14 cellular contexts compared by ENCODE assay signal in the genomic region with DNA sequence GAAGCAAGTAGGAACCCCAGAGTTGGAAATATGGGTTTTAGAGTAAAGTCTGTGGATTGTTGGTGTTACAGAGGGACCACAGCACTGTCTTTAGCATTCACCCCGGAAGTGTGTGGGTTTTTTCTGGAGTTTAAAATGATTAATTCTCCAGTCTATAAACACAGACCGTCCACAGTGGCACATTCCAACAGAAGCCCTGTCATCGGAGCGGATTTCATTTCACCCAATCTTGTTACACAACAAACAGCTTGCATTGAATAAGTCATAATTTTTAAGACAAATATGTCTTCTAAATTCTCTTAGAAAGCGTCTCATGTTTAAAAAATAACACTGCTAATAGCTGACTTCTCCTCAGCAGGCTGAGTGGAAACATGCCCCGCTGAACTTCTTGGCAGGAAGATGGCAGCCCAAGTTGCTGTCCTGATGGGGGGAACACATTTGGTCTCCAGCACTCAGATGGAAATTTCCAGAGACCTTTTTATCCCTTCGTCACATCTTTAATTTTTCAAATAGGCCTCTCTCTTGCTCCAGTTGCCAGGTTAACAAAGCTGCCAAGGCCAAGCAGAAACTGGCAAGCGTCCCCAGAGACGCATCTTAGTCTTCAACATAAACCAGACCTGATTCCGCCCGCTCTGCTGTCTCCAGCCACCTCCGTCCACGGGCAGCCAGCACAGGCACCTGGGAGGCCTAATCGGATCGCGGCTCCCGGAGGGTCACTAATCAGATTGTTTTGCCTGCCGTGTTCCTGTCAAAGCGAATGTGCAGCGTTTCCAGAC. TPM values are rescaled to one million over a fixed set of nuclear protein-coding genes. Genes with fewer than 3 reads are reported as not detected.
DNase-seq lines count a peak whose midpoint lies in the region; ATAC-seq and TF ChIP-seq lines count a peak whose summit lies in the region.
"Had no signal": no experiment of that assay in that cellular context is flagged by ENCODE, and none has a peak within 500 bp of the region (broad histone marks: within the 10 kb centered on the region; RNA-seq: fewer than 3 reads in every experiment).

No MANE protein-coding gene starts in this region.

- POLR2A ChIA-PET in IMR-90 (lab: Charles Lee; ENCODE audit: unreplicated experiment) = interaction anchor here (0.6 kb wide), 1 partner anchor 251 kb away, joined by 3 read pairs; no protein-coding TSS in a partner anchor

- H3K9me1 ChIP-seq in IMR-90 (ENCODE audit: insufficient read depth, low read length) = no peaks in the 10 kb centered on the region

- no peak overlapping the region for H2AFZ ChIP-seq in IMR-90 (replicated peaks; ENCODE audit: low read length, poor library complexity)

- peaks cover 48% of the 10 kb centered on the region for H3K27me3 ChIP-seq in IMR-90 (ENCODE audit: control insufficient read depth, insufficient read depth, low read length)
- H3K27me3 ChIP-seq: ovary had no signal

- H4K5ac ChIP-seq in IMR-90 (ENCODE audit: low read depth, low read length) = no peak overlapping the region

- H3K9ac ChIP-seq in IMR-90 (ENCODE audit: low read depth, low read length) = no peak overlapping the region

- no peak overlapping the region for H4K91ac ChIP-seq in IMR-90 (ENCODE audit: insufficient read depth, low read depth, low read length)

- no peaks in the 10 kb centered on the region for H3K79me1 ChIP-seq in IMR-90 (ENCODE audit: low read depth in 1 of 2, low read length in 2 of 2)

- ATAC-seq in IMR-90 (ENCODE audit: low read depth) (peak; percentile 86), HG02759 (IDR thresholded peaks at IDR 0.05; ENCODE audit: unreplicated experiment) (no peak), HG02938 (IDR thresholded peaks at IDR 0.05; ENCODE audit: unreplicated experiment) (no peak), HG02763 (IDR thresholded peaks at IDR 0.05; ENCODE audit: unreplicated experiment) (no peak)
- ATAC-seq: activated CD8-positive, alpha-beta T cell treated with anti-CD3 and anti-CD28 coated beads for 36 hours; PC-3 had no signal

- no peak overlapping the region for H2BK5ac ChIP-seq in IMR-90 (ENCODE audit: low read depth, low read length, poor library complexity, severe bottlenecking)

- no peak overlapping the region for H3K23ac ChIP-seq in IMR-90 (ENCODE audit: low read depth, low read length)

- H2BK15ac ChIP-seq in IMR-90 (ENCODE audit: low read depth, low read length) = no peak overlapping the region

- H3K56ac ChIP-seq in IMR-90 (ENCODE audit: extremely low read depth, insufficient read depth, low read length) = no peak overlapping the region

- H3K9me3 Mint-ChIP-seq in nephron progenitor cell = no peaks in the 10 kb centered on the region
- H3K9me3 Mint-ChIP-seq: activated CD8-positive, alpha-beta T cell treated with anti-CD3 and anti-CD28 coated beads for 36 hours had no signal

- H3K4me1 Mint-ChIP-seq in nephron progenitor cell = peaks cover 36% of the 10 kb centered on the region
- H3K4me1 Mint-ChIP-seq: B cell had no signal

- no peaks in the 10 kb centered on the region; the same call in 1 of the 2 replicates for H4K20me1 ChIP-seq in IMR-90 (ENCODE audit: insufficient read depth, low read length)

- no TSS peak for BruUV-seq in IMR-90 (replicated peaks; lab: Mats Ljungman, UMichigan)

- H3K4me3 Mint-ChIP-seq in nephron progenitor cell = no peak overlapping the region
- H3K4me3 Mint-ChIP-seq: activated CD8-positive, alpha-beta T cell treated with anti-CD3 and anti-CD28 coated beads for 36 hours; B cell had no signal

- no peak for TF ChIP-seq POLR2A in IMR-90 (IDR thresholded peaks at IDR 0.05; ENCODE audit: low read depth, low read length)

- H2AK9ac ChIP-seq in IMR-90 (replicated peaks; ENCODE audit: low read depth, low read length, poor library complexity) = no peak overlapping the region

- H3K36me3 ChIP-seq in IMR-90 (ENCODE audit: control insufficient read depth, insufficient read depth, low read length) = no peaks in the 10 kb centered on the region
- H3K36me3 ChIP-seq: ovary had no signal

- H3K4me1 ChIP-seq in IMR-90 (ENCODE audit: control insufficient read depth, insufficient read depth, low read length) = peaks cover 7% of the 10 kb centered on the region

- dilution Hi-C loops in IMR-90 (cut with HindIII; ENCODE audit: low sequenced_read_pairs, unreplicated experiment) = no loop called here

- TF ChIP-seq RAD21 in IMR-90 (IDR thresholded peaks at IDR 0.05; ENCODE audit: low read length) = no peak

- no peak overlapping the region for H2BK120ac ChIP-seq in IMR-90 (ENCODE audit: low read depth, low read length)

- no peak overlapping the region for H3K18ac ChIP-seq in IMR-90 (ENCODE audit: low read depth, low read length)

- TF ChIP-seq CTCF in AG09309 (IDR thresholded peaks at IDR 0.05; ENCODE audit: control insufficient read depth, insufficient read depth, low read depth, low read length, missing control alignments) (no peak), IMR-90 (conservative IDR thresholded peaks at IDR 0.05; ENCODE audit: low read depth, low read length) (no peak), nephron progenitor cell (IDR thresholded peaks at IDR 0.05) (no peak)

- H3K27ac ChIP-seq in IMR-90 (ENCODE audit: insufficient read depth, low read length) = no peak overlapping the region

- peak overlapping the region; percentile 24; the same call in 1 of the 2 replicates for H3K4ac ChIP-seq in IMR-90 (ENCODE audit: low read depth, low read length)

- H3K14ac ChIP-seq in IMR-90 (replicated peaks; ENCODE audit: low read depth, low read length) = 0 out of 2 replicates have a peak overlapping the region, but pooled peaks have one; percentile 23

- CTCF ChIA-PET in IMR-90 (lab: Yijun Ruan, JAX) = interaction anchor here (0.6 to 1.2 kb wide), 2 partner anchors 8 to 15 kb away, joined by 3 read pairs; no protein-coding TSS in a partner anchor

- in situ Hi-C loops in IMR-90 (cut with MboI; ENCODE audit: low sequenced_read_pairs) = no loop called here

- H3K27ac Mint-ChIP-seq in nephron progenitor cell = peak overlapping the region; percentile 79
- H3K27ac Mint-ChIP-seq: activated CD8-positive, alpha-beta T cell treated with anti-CD3 and anti-CD28 coated beads for 36 hours; B cell had no signal

- peaks cover 30% of the 10 kb centered on the region for H3K27me3 Mint-ChIP-seq in nephron progenitor cell (ENCODE audit: low read depth, poor library complexity)
- H3K27me3 Mint-ChIP-seq: activated CD8-positive, alpha-beta T cell treated with anti-CD3 and anti-CD28 coated beads for 36 hours had no signal

- H3K9me3 ChIP-seq in IMR-90 (ENCODE audit: control insufficient read depth, insufficient read depth, low read length) = no peaks in the 10 kb centered on the region
- H3K9me3 ChIP-seq: ovary had no signal

- DNase-seq in AG09309 (ENCODE audit: low read depth) = peak; percentile 56
- DNase-seq in IMR-90 = peak; percentile 64
- DNase-seq in dedifferentiated amniotic fluid mesenchymal stem cell (ENCODE audit: extremely low spot score) = peak; percentile 51
- DNase-seq in nephron progenitor cell = no peak
- no peak for DNase-seq in stimulated activated CD4-positive, alpha-beta T cell treated with anti-CD3 and anti-CD28 coated beads, Interleukin-4, amount 100 ng/mL, for 4 hours
- DNase-seq: activated CD8-positive, alpha-beta T cell treated with anti-CD3 and anti-CD28 coated beads for 36 hours; activated gamma-delta T cell treated with Interleukin-2 at 50 U/mL for 16 hours; NCI-H2227 treated with DMSO at 0.1 percent for 48 hours; PC-3 had no signal

- 31% methylated on average over 9 of the region's 20 CpGs; no CpG with 5 or more reads in 1 of the 2 experiments for WGBS in IMR-90 (ENCODE audit: extremely low coverage in 2 of 2, insufficient read length in 1 of 2), 2 experiments

- no peaks in the 10 kb centered on the region for H3K36me3 Mint-ChIP-seq in nephron progenitor cell (ENCODE audit: low read depth)

- intact Hi-C loops in IMR-90 (cut with micrococcal nuclease) = no loop called here

- H2AK5ac ChIP-seq in IMR-90 (ENCODE audit: low read depth, low read length) = no peak overlapping the region; the same call in 1 of the 2 replicates

- H3K4me3 ChIP-seq in AG09309 (ENCODE audit: control insufficient read depth, low read depth, low read length) (no peak overlapping the region), IMR-90 (ENCODE audit: insufficient read depth, low read depth, low read length) (no peak overlapping the region)
- H3K4me3 ChIP-seq: ovary had no signal

- H3K4me2 ChIP-seq in IMR-90 (ENCODE audit: low read depth, low read length) = no peak overlapping the region; the same call in 1 of the 2 replicates

- no peak overlapping the region for H4K8ac ChIP-seq in IMR-90 (ENCODE audit: low read depth in 2 of 2, low read length in 2 of 2)

- no peak overlapping the region for H2BK20ac ChIP-seq in IMR-90 (ENCODE audit: low read depth, low read length)

TF ChIP-seq in IMR-90, 13 proteins besides CTCF, POLR2A, EP300 and RAD21:
- 0 out of 2 replicates have a peak, but pooled peaks have one; percentile 28 for TF ChIP-seq RFX5 (IDR thresholded peaks at IDR 0.05; ENCODE audit: low read depth, low read length)
- no peak for TF ChIP-seq MXI1 (IDR thresholded peaks at IDR 0.05; ENCODE audit: borderline replicate concordance, low read depth, low read length)
- TF ChIP-seq CEBPB (IDR thresholded peaks at IDR 0.05; ENCODE audit: low read depth, low read length) = peak; percentile 87
- 0 out of 2 replicates have a peak, but pooled peaks have one; percentile 11 for TF ChIP-seq BHLHE40 (IDR thresholded peaks at IDR 0.05; ENCODE audit: low read depth, low read length)
- TF ChIP-seq NFE2L2 (IDR thresholded peaks at IDR 0.05; ENCODE audit: low read depth, low read length) = no peak

RNA-seq across cellular contexts. Expression of a gene that starts 28.8 kb away (rescaled TPM):
- 2.2 and 3.3 TPM in 2 replicates for total RNA-seq in IMR-90 (2012; rRNA removed)
- polyA plus RNA-seq in IMR-90 (2012; rRNA removed) = 16.2 and 22.6 TPM in 2 replicates
- 5.3 and 15.6 TPM in 2 replicates for polyA plus RNA-seq in IMR-90 (2012; cell fraction: cytosol; rRNA removed)
- 8.6 and 25.8 TPM in 2 replicates for polyA plus RNA-seq in IMR-90 (2012; cell fraction: nucleus; rRNA removed; ENCODE audit: low replicate concordance)

Comparison
In these comparisons a context has a peak if more than half of its experiments do, and no peak if none do; other contexts are left out.
1. DNase-seq: peak in AG09309 (single experiment), IMR-90 (single experiment) and dedifferentiated amniotic fluid mesenchymal stem cell (single experiment); none in nephron progenitor cell (single experiment) and stimulated activated CD4-positive, alpha-beta T cell treated with anti-CD3 and anti-CD28 coated beads, Interleukin-4, amount 100 ng/mL, for 4 hours (0 of 2).